19 cellular contexts compared by ENCODE assay signal in genomic region chr7:29639386-29639785, GRCh38.
"Had no signal": no experiment of that assay in that cellular context is flagged by ENCODE, and none has a peak within 500 bp of the region (broad histone marks: within the 10 kb centered on the region; RNA-seq: fewer than 3 reads in every experiment).

No MANE protein-coding gene starts in this region.

- ATAC-seq: K562, SK-N-SH treated with all-trans-retinoic acid at 6 μM for 48 hours had no signal

- FAIRE-seq: HTR-8/SVneo, K562, RCC 7860 had no signal

- H3K4me1 ChIP-seq: SJCRH30 had no signal

- H3K27me3 ChIP-seq: SJCRH30 had no signal

- H3K9me3 ChIP-seq: SJCRH30 had no signal

- H3K36me3 ChIP-seq: SJCRH30 had no signal

- DNase-seq: NCI-H1436; NCI-H2029; NCI-H2081 treated with DMSO at 0.1 percent for 48 hours; NCI-H2227 treated with DMSO at 0.1 percent for 48 hours; NCI-H446; NCI-H510A; NCI-H524 treated with DMSO at 0.1 percent for 48 hours; NCI-H774; NK-92 treated with Interleukin-12 subunit alpha and Interleukin-12 subunit beta, amount 100 ng/mL, for 24 hours; OCI-M1; SHP77; T-helper 1 cell had no signal

- H3K27ac ChIP-seq: HL-60, RWPE1, SJCRH30 had no signal

- H3K4me3 ChIP-seq: K562, SJCRH30 had no signal
